Comparison of ENCODE assay signal across 14 cellular contexts in the genomic region with DNA sequence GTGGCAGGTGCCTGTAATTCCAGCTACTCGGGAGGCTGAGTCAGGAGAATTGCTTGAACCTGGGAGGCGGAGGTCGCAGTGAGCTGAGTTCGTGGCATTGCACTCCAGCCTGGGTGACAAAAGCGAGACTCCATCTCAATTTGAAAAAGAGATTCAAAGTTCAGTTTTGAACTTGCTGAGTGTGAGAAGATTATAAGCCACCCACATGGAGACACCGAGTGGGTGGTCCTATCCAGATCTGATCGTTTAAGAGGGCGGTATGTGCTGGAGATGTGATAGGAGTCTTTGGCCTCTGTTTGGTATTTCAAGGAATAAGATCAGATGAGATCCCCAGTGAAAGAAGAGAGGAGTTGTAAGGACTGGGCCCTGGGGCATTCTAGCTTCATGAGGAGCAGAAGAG.
"Had no signal": no experiment of that assay in that cellular context is flagged by ENCODE, and none has a peak within 500 bp of the region (broad histone marks: within the 10 kb centered on the region; RNA-seq: fewer than 3 reads in every experiment).

No MANE protein-coding gene starts in this region.

- H3K9me3 Mint-ChIP-seq: activated naive CD8-positive, alpha-beta T cell treated with anti-CD3 and anti-CD28 coated beads for 36 hours; memory B cell; type B pancreatic cell had no signal

- DNase-seq: activated CD4-positive, alpha-beta T cell treated with anti-CD3 and anti-CD28 coated beads, Interleukin-2, amount 50 U/mL, for 4 hours; activated CD4-positive, CD25-positive, alpha-beta regulatory T cell; activated naive CD8-positive, alpha-beta T cell treated with anti-CD3 and anti-CD28 coated beads for 36 hours; colonic mucosa; effector memory CD4-positive, alpha-beta T cell; kidney; left ventricle myocardium inferior; Right ventricle myocardium superior; substantia nigra had no signal

- H3K27me3 ChIP-seq: colonic mucosa, hepatocyte had no signal

- H3K36me3 ChIP-seq: colonic mucosa had no signal

- H3K4me3 Mint-ChIP-seq: activated naive CD8-positive, alpha-beta T cell treated with anti-CD3 and anti-CD28 coated beads for 36 hours; memory B cell; type B pancreatic cell had no signal

- H3K27ac ChIP-seq: colonic mucosa, hepatocyte, parathyroid adenoma had no signal

- H3K9me3 ChIP-seq: colonic mucosa, left ventricle myocardium inferior had no signal

- H3K4me3 ChIP-seq: colonic mucosa, hepatocyte, left ventricle myocardium inferior, skin epidermis had no signal

- H3K27ac Mint-ChIP-seq: memory B cell, type B pancreatic cell had no signal

- H3K4me1 ChIP-seq: colonic mucosa, parathyroid adenoma had no signal

- H3K27me3 Mint-ChIP-seq: activated naive CD8-positive, alpha-beta T cell treated with anti-CD3 and anti-CD28 coated beads for 36 hours; type B pancreatic cell had no signal
